Comparison of ENCODE assay signal across 8 cellular contexts in genomic region chr1:36307601-36308330, GRCh38.
A peak's percentile ranks its signal among the peaks of the same experiment; 100 is the strongest.
DNase-seq lines count a peak whose midpoint lies in the region.

No MANE protein-coding gene starts in this region.

- H3K4me1 ChIP-seq in iPS-18a (ENCODE audit: control insufficient read depth, low read depth, low read length) (peaks cover 10% of the 10 kb centered on the region), stomach smooth muscle (ENCODE audit: control insufficient read depth, insufficient read depth, low read length) (peaks cover 16% of the 10 kb centered on the region)

- H3K27ac ChIP-seq in iPS-18a (ENCODE audit: low read length) (no peak overlapping the region), stomach smooth muscle (ENCODE audit: low read length) (no peak overlapping the region)

- peak overlapping the region; percentile 91 for H3K4me3 ChIP-seq in iPS-18a (ENCODE audit: low read length)
- peak overlapping the region; percentile 83 to 91 for H3K4me3 ChIP-seq in stomach smooth muscle (ENCODE audit: low read length in 2 of 2)

- DNase-seq in activated CD8-positive, alpha-beta memory T cell treated with anti-CD3 and anti-CD28 coated beads for 24 hours = peak; percentile 54
- DNase-seq in activated CD8-positive, alpha-beta memory T cell treated with anti-CD3 and anti-CD28 coated beads, Interleukin-2, amount 50 U/mL, for 4 hours = no peak
- peak; percentile 52 for DNase-seq in activated CD8-positive, alpha-beta memory T cell treated with anti-CD3 and anti-CD28 coated beads, Interleukin-2, amount 50 U/mL, for 48 hours
- DNase-seq in glomerular visceral epithelial cell (ENCODE audit: extremely low spot score) (no peak), SIG-M5 treated with dmso at 0.1 percent for 504 hours (lab: John Stamatoyannopoulos, UW; ENCODE audit: unreplicated experiment) (no peak)
- DNase-seq in stimulated activated CD4-positive, alpha-beta T cell treated with anti-CD3 and anti-CD28 coated beads, Interleukin-15, amount 100 ng/mL, for 24 hours = no peak

- H3K9me3 ChIP-seq in iPS-18a (ENCODE audit: control insufficient read depth, low read depth, low read length) = no peaks in the 10 kb centered on the region
- no peaks in the 10 kb centered on the region for H3K9me3 ChIP-seq in stomach smooth muscle (ENCODE audit: control insufficient read depth in 2 of 2, low read length in 2 of 2)

- peaks cover 5% of the 10 kb centered on the region for H3K27me3 ChIP-seq in iPS-18a (ENCODE audit: control insufficient read depth, insufficient read depth, low read length)
- no peaks in the 10 kb centered on the region for H3K27me3 ChIP-seq in stomach smooth muscle (ENCODE audit: control insufficient read depth in 1 of 2, insufficient read depth in 2 of 2, low read length in 2 of 2)

- H3K36me3 ChIP-seq in iPS-18a (ENCODE audit: control insufficient read depth, low read depth, low read length) (peaks cover 19% of the 10 kb centered on the region), stomach smooth muscle (ENCODE audit: control insufficient read depth in 2 of 2, insufficient read depth in 2 of 2, low read length in 2 of 2) (peaks cover under 1 to 9% of the 10 kb centered on the region in 2 donors)

- H3K9ac ChIP-seq in iPS-18a (ENCODE audit: low read length) = peak overlapping the region; percentile 67
- peak overlapping the region in 1 of 2 donors; percentile 50 for H3K9ac ChIP-seq in stomach smooth muscle (ENCODE audit: low read length in 2 of 2)

Comparison
In these comparisons a context has a peak if more than half of its experiments do, and no peak if none do; other contexts are left out.
1. DNase-seq: peak in activated CD8-positive, alpha-beta memory T cell treated with anti-CD3 and anti-CD28 coated beads for 24 hours (single experiment) and activated CD8-positive, alpha-beta memory T cell treated with anti-CD3 and anti-CD28 coated beads, Interleukin-2, amount 50 U/mL, for 48 hours (single experiment); none in activated CD8-positive, alpha-beta memory T cell treated with anti-CD3 and anti-CD28 coated beads, Interleukin-2, amount 50 U/mL, for 4 hours (single experiment), glomerular visceral epithelial cell (single experiment), SIG-M5 treated with dmso at 0.1 percent for 504 hours (single experiment) and stimulated activated CD4-positive, alpha-beta T cell treated with anti-CD3 and anti-CD28 coated beads, Interleukin-15, amount 100 ng/mL, for 24 hours (single experiment).